1 cellular context compared by ENCODE assay signal in the genomic region with DNA sequence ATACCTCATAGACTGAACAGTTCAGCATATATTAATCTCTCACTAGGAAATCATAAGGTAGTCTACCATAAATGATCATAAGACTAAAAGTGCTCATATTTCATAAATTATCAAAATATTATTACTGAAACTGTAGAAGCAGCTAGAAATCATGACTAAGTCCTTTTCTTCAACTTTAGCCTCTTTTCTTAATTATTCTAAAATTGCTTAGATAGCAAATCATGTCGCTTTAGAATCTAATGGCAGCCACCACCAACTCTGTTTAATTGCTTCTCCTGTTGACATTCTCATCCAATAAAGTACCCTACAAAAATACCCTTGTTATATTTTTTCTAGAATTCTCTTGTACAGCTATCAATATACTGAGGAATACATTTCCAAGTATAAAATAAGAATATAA.
TF ChIP-seq lines count a peak whose summit lies in the region.

No MANE protein-coding gene starts in this region.

TF ChIP-seq in K562, 482 proteins besides CTCF, POLR2A, EP300 and RAD21 (continued from another document):
- TF ChIP-seq, protein P1, sequence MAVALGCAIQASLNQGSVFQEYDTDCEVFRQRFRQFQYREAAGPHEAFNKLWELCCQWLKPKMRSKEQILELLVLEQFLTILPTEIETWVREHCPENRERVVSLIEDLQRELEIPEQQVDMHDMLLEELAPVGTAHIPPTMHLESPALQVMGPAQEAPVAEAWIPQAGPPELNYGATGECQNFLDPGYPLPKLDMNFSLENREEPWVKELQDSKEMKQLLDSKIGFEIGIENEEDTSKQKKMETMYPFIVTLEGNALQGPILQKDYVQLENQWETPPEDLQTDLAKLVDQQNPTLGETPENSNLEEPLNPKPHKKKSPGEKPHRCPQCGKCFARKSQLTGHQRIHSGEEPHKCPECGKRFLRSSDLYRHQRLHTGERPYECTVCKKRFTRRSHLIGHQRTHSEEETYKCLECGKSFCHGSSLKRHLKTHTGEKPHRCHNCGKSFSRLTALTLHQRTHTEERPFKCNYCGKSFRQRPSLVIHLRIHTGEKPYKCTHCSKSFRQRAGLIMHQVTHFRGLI (CRISPR knock-in tag; IDR thresholded peaks at IDR 0.05): no peak
- TF ChIP-seq, protein P2, sequence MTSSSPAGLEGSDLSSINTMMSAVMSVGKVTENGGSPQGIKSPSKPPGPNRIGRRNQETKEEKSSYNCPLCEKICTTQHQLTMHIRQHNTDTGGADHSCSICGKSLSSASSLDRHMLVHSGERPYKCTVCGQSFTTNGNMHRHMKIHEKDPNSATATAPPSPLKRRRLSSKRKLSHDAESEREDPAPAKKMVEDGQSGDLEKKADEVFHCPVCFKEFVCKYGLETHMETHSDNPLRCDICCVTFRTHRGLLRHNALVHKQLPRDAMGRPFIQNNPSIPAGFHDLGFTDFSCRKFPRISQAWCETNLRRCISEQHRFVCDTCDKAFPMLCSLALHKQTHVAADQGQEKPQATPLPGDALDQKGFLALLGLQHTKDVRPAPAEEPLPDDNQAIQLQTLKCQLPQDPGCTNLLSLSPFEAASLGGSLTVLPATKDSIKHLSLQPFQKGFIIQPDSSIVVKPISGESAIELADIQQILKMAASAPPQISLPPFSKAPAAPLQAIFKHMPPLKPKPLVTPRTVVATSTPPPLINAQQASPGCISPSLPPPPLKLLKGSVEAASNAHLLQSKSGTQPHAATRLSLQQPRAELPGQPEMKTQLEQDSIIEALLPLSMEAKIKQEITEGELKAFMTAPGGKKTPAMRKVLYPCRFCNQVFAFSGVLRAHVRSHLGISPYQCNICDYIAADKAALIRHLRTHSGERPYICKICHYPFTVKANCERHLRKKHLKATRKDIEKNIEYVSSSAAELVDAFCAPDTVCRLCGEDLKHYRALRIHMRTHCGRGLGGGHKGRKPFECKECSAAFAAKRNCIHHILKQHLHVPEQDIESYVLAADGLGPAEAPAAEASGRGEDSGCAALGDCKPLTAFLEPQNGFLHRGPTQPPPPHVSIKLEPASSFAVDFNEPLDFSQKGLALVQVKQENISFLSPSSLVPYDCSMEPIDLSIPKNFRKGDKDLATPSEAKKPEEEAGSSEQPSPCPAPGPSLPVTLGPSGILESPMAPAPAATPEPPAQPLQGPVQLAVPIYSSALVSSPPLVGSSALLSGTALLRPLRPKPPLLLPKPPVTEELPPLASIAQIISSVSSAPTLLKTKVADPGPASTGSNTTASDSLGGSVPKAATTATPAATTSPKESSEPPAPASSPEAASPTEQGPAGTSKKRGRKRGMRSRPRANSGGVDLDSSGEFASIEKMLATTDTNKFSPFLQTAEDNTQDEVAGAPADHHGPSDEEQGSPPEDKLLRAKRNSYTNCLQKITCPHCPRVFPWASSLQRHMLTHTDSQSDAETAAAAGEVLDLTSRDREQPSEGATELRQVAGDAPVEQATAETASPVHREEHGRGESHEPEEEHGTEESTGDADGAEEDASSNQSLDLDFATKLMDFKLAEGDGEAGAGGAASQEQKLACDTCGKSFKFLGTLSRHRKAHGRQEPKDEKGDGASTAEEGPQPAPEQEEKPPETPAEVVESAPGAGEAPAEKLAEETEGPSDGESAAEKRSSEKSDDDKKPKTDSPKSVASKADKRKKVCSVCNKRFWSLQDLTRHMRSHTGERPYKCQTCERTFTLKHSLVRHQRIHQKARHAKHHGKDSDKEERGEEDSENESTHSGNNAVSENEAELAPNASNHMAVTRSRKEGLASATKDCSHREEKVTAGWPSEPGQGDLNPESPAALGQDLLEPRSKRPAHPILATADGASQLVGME (CRISPR knock-in tag; IDR thresholded peaks at IDR 0.05): no peak
- TF ChIP-seq KAT2B (IDR thresholded peaks at IDR 0.05; ENCODE audit: low read depth, low read length) (no peak), ZNF830 (CRISPR knock-in tag; IDR thresholded peaks at IDR 0.05) (no peak), MAFK (IDR thresholded peaks at IDR 0.05; ENCODE audit: low read length) (peak; percentile 50; the same call in 1 of the 2 replicates), ZBTB1 (CRISPR knock-in tag; IDR thresholded peaks at IDR 0.05; ENCODE audit: borderline replicate concordance, low read depth) (no peak), MAFG (tag; conservative IDR thresholded peaks at IDR 0.05) (peak; percentile 48; the same call in 1 of the 2 replicates), SAFB2 (IDR thresholded peaks at IDR 0.05; ENCODE audit: borderline replicate concordance, low read depth, low read length, severe bottlenecking) (no peak), ZNF445 (CRISPR knock-in tag; IDR thresholded peaks at IDR 0.05; ENCODE audit: low read depth) (no peak)
